In the genomic region with DNA sequence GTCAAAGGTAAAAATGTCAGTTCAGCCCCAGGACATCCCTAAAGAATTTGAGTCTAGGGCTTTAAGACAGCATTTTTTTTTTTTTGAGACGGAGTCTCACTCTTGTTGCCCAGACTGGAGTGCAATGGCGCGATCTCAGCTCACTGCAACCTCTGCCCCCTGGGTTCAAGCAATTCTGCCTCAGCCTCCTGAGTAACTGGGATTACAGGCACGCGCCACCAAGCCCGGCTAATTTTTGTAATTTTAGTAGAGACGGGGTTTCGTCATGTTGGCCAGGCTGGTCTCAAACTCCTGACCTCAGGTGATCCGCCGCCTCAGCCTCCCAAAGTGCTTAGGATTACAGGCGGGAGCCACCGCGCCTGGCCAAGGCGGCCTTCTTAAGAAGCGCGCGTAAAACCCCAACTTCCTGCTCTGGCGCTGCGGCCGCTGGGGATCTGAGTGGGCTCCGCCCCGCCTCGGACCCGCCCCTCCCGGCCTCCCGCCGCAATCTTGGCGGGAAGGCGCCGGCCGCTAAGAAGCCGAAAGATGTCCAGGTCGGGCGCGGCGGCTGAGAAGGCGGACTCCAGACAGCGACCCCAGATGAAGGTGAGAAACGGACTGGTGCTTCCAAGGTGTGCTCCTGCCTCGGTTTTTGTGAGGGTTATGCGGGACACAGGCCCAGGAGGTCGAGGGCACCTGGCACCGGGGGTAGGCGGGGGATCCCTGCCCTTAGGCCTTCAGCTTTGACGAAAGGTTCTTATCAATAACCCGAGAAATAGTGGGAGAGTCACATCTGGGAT, we compare ENCODE assay signal across 8 cellular contexts.
DNase-seq lines count a peak whose midpoint lies in the region; ATAC-seq and TF ChIP-seq lines count a peak whose summit lies in the region.
"Not testable (repeated sequence)": the region's sequence is repeated elsewhere in the genome, so short reads cannot be mapped to it uniquely, and the experiment has no call there.

A gene (plus strand): TSS at position 495 of the 779 bp plus-strand sequence. CDS start 31 bp downstream, at position 526.

- not testable (repeated sequence) for H3K36me3 ChIP-seq in iPS-18a (ENCODE audit: control insufficient read depth, low read depth, low read length)

- TF ChIP-seq CTCF in WI38 (IDR thresholded peaks at IDR 0.05; ENCODE audit: low read depth, low read length), result not testable (repeated sequence)

- ATAC-seq in GM18861 (IDR thresholded peaks at IDR 0.05; ENCODE audit: unreplicated experiment) (peak; percentile 37), HG03196 (IDR thresholded peaks at IDR 0.05; ENCODE audit: unreplicated experiment) (peak; percentile 64)

- not testable (repeated sequence) for H3K27ac ChIP-seq in iPS-18a (ENCODE audit: low read length)

- H3K27me3 ChIP-seq in iPS-18a (ENCODE audit: control insufficient read depth, insufficient read depth, low read length), result peaks cover 14% of the 10 kb centered on the region

- peak; percentile 37 for DNase-seq in 8988T
- DNase-seq in NCI-H345 (lab: John Stamatoyannopoulos, UW), result peak; percentile 81
- DNase-seq in T47D (ENCODE audit: low read depth in 1 of 2, low spot score in 1 of 2), result peak; percentile 46 to 90
- peak; percentile 37 for DNase-seq in skeletal muscle cell (ENCODE audit: low read depth)

- in situ Hi-C loops in T47D (cut with HindIII; ENCODE audit: low pct_unique_long_range_greater_than_20kb, low sequenced_read_pairs), result not testable (repeated sequence)

- H3K9ac ChIP-seq in iPS-18a (ENCODE audit: low read length), result peak within 1 kb of the TSS; percentile 76

- not testable (repeated sequence) for H3K4me1 ChIP-seq in iPS-18a (ENCODE audit: control insufficient read depth, low read depth, low read length)

- H3K4me3 ChIP-seq in WI38 (ENCODE audit: low read depth, low read length), result peak within 1 kb of the TSS; percentile 73
- peak within 1 kb of the TSS; percentile 66 for H3K4me3 ChIP-seq in iPS-18a (ENCODE audit: low read length)
- peak within 1 kb of the TSS; percentile 49 for H3K4me3 ChIP-seq in skeletal muscle cell (ENCODE audit: low read depth, low read length)

- H3K9me3 ChIP-seq in iPS-18a (ENCODE audit: control insufficient read depth, low read depth, low read length), result not testable (repeated sequence)
